Comparison of ENCODE assay signal across 13 cellular contexts in the genomic region with DNA sequence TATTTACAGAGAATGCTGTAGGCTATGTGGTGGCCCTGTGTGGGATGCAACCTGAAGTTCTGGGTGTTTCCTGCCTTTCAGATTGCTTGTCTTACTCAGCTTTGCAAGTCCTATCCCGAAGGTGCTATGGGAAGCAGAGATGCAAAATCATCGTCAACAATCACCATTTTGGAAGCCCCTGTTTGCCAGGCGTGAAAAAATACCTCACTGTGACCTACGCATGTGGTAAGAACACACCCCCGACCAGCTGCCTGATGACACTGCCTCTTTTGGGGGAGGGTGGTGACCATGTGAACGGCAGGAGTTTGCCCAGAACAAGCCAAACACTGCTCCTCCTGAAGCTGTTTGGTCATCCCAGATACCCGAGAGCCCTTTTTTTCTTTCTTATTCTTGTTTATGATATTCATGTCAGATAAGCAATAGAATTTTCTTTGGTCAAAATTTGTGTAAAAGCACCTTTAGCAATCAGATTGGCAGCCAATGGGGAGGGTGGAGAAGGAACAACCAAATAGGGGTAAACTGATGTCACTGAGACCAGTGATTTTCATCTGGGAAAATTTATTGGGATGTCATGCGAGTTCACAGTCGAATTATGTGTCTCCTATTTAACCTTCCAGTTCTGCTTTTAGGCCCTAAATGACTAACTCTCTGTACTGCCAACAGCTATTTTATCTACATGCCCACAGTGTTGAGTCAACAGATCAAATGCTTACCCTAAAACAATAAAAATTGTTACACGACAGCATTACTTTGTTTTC.
DNase-seq lines count a peak whose midpoint lies in the region; ATAC-seq lines count a peak whose summit lies in the region.
"Had no signal": no experiment of that assay in that cellular context is flagged by ENCODE, and none has a peak within 500 bp of the region (broad histone marks: within the 10 kb centered on the region; RNA-seq: fewer than 3 reads in every experiment).

No MANE protein-coding gene starts in this region.

- no peak for ATAC-seq in HG03521 (IDR thresholded peaks at IDR 0.05; ENCODE audit: unreplicated experiment)
- ATAC-seq: left lobe of liver; stimulated activated memory B cell treated with anti-CD40 and anti-IgM and Interleukin-4, amounts not matched to agents 10 μg/mL and 1 μg/mL and 100 μg/mL, for 72 hours had no signal

- DNase-seq in A172 (ENCODE audit: low spot score) (peak; percentile 89), HS-27A (ENCODE audit: low read depth) (peak; percentile 60), astrocyte of the hippocampus (ENCODE audit: low read depth, low spot score) (peak; percentile 63), lung microvascular endothelial cell (ENCODE audit: low read depth in 2 of 2) (peak; percentile 78 to 80), DMS79 (lab: John Stamatoyannopoulos, UW) (no peak), NCI-H1105 treated with DMSO at 0.1 percent for 48 hours (lab: John Stamatoyannopoulos, UW) (no peak), cerebellar nuclear complex (lab: John Stamatoyannopoulos, UW) (no peak)
- DNase-seq: activated naive CD8-positive, alpha-beta T cell treated with anti-CD3 and anti-CD28 coated beads, Interleukin-2, amount 10 ng/mL, durations not matched to agents 7 days and 5 days; AML-193; NCI-H69 had no signal

Comparison
In these comparisons a context has a peak if more than half of its experiments do, and no peak if none do; other contexts are left out.
1. DNase-seq: peak in A172 (single experiment), HS-27A (single experiment), astrocyte of the hippocampus (single experiment) and lung microvascular endothelial cell (2 of 2); none in DMS79 (single experiment), NCI-H1105 treated with DMSO at 0.1 percent for 48 hours (single experiment) and cerebellar nuclear complex (0 of 2).